Comparison of ENCODE assay signal across 8 cellular contexts in the genomic region with DNA sequence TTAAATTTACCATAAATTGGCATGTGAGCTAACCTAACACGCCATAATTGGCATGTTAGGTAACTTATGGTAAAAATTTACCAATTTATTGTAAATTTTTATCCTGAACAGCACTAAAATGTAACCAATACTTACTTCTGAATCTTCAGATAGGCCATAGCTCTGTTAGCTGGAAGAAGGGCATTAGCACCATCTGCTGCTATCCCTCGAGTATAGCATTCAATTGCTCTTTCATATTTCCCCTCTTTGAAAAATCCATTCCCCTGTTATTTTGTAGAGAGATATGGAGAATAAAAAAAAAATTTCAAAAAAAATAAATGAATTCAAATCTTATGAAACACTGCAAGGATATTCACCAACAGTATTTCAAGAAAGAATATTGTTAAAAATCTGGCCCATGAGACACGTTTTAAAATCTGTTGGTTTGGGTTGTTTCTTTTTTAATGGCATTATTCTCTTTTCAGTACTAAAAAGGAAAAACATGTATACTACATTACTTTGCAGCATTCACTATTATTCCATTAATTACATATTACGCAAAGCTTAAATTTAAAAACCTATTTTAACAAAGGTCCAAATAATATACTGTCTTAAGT. TPM values are rescaled to one million over a fixed set of nuclear protein-coding genes. Genes with fewer than 3 reads are reported as not detected.
A peak's percentile ranks its signal among the peaks of the same experiment; 100 is the strongest.
DNase-seq lines count a peak whose midpoint lies in the region; ATAC-seq, FAIRE-seq and TF ChIP-seq lines count a peak whose summit lies in the region.

No MANE protein-coding gene starts in this region.

- no peaks in the 10 kb centered on the region for H3K9me3 ChIP-seq in ovary

- no peaks in the 10 kb centered on the region for H3K4me1 Mint-ChIP-seq in activated CD8-positive, alpha-beta memory T cell treated with anti-CD3 and anti-CD28 coated beads, Interleukin-2, amount 10 ng/mL, durations not matched to agents 7 days and 5 days

- peaks cover 28% of the 10 kb centered on the region for H3K36me3 Mint-ChIP-seq in activated CD8-positive, alpha-beta memory T cell treated with anti-CD3 and anti-CD28 coated beads, Interleukin-2, amount 10 ng/mL, durations not matched to agents 7 days and 5 days

- no peaks in the 10 kb centered on the region for H3K27me3 ChIP-seq in ovary

- peak; percentile 32 to 67 (median 46) for TF ChIP-seq CTCF in ovary (IDR thresholded peaks at IDR 0.05)

- intact Hi-C loops in ovary (cut with DNase I) = loop anchor here in 1 of 4 donors (5.0 kb wide), 1 partner anchor 654 kb away; no protein-coding TSS in a partner anchor

- H3K4me3 ChIP-seq in ovary = no peak overlapping the region

- TF ChIP-seq EP300 in ovary (IDR thresholded peaks at IDR 0.05) = no peak

- H3K4me1 ChIP-seq in ovary (ENCODE audit: insufficient read depth) = no peaks in the 10 kb centered on the region

- H3K27me3 Mint-ChIP-seq in activated CD8-positive, alpha-beta memory T cell treated with anti-CD3 and anti-CD28 coated beads, Interleukin-2, amount 10 ng/mL, durations not matched to agents 7 days and 5 days = no peaks in the 10 kb centered on the region

- peak; percentile 79 for FAIRE-seq in HTR-8/SVneo (lab: Jason Lieb, UNC)

- no peak overlapping the region for H3K4me3 Mint-ChIP-seq in activated CD8-positive, alpha-beta memory T cell treated with anti-CD3 and anti-CD28 coated beads, Interleukin-2, amount 10 ng/mL, durations not matched to agents 7 days and 5 days

- H3K9me3 Mint-ChIP-seq in activated CD8-positive, alpha-beta memory T cell treated with anti-CD3 and anti-CD28 coated beads, Interleukin-2, amount 10 ng/mL, durations not matched to agents 7 days and 5 days (ENCODE audit: low read depth) = no peaks in the 10 kb centered on the region

- peak; percentile 57 for ATAC-seq in activated CD8-positive, alpha-beta memory T cell treated with anti-CD3 and anti-CD28 coated beads, Interleukin-2, amount 10 ng/mL, durations not matched to agents 7 days and 5 days
- ATAC-seq in SK-N-SH treated with all-trans-retinoic acid at 6 μM for 48 hours (peak; percentile 88), GM19452 (IDR thresholded peaks at IDR 0.05; ENCODE audit: unreplicated experiment) (no peak)

- H3K27ac Mint-ChIP-seq in activated CD8-positive, alpha-beta memory T cell treated with anti-CD3 and anti-CD28 coated beads, Interleukin-2, amount 10 ng/mL, durations not matched to agents 7 days and 5 days = no peak overlapping the region

- no peak overlapping the region for H3K27ac ChIP-seq in ovary

- DNase-seq in activated CD8-positive, alpha-beta memory T cell treated with anti-CD3 and anti-CD28 coated beads, Interleukin-2, amount 10 ng/mL, durations not matched to agents 7 days and 5 days = no peak
- no peak for DNase-seq in activated CD8-positive, alpha-beta memory T cell treated with anti-CD3 and anti-CD28 coated beads, Interleukin-2, amount 50 U/mL, for 4 hours
- peak; percentile 36 for DNase-seq in HTR-8/SVneo (ENCODE audit: insufficient read length, low spot score)
- peak; percentile 52 to 66 for DNase-seq in erythroblast (lab: John Stamatoyannopoulos, UW)
- no peak for DNase-seq in ovary
- DNase-seq in stimulated activated CD4-positive, alpha-beta T cell treated with anti-CD3 and anti-CD28 coated beads, Interleukin-12 subunit alpha, Interleukin-12 subunit beta, amount 100 ng/mL, for 4 hours = no peak

- no peak for TF ChIP-seq POLR2A in erythroblast (IDR thresholded peaks at IDR 0.05; ENCODE audit: low read length)
- no peak for TF ChIP-seq POLR2A in ovary (IDR thresholded peaks at IDR 0.05)

- CTCF ChIA-PET in activated CD8-positive, alpha-beta memory T cell treated with anti-CD3 and anti-CD28 coated beads, Interleukin-2, amount 10 ng/mL, durations not matched to agents 7 days and 5 days (lab: Charles Lee) = interaction anchor here (0.6 to 2.4 kb wide), 10 partner anchors 12 to 1082 kb away, joined by 3 to 17 read pairs (median 4); no protein-coding TSS in a partner anchor

- WGBS in ovary, 3 donors = 63 to 70% (median 69%) methylated on average over 4 of the region's 4 CpGs

- no peaks in the 10 kb centered on the region for H3K36me3 ChIP-seq in ovary

TF ChIP-seq in SK-N-SH treated with all-trans-retinoic acid at 6 μM for 48 hours, 23 proteins besides CTCF, POLR2A, EP300 and RAD21 (continues in another document):
- no peak for TF ChIP-seq ZFP3 (CRISPR knock-in tag; IDR thresholded peaks at IDR 0.05)
- no peak for TF ChIP-seq ESRRG (CRISPR knock-in tag; IDR thresholded peaks at IDR 0.05)
- TF ChIP-seq ARNTL (CRISPR knock-in tag; IDR thresholded peaks at IDR 0.05; ENCODE audit: borderline replicate concordance, low read depth) = no peak
- TF ChIP-seq OSR1 (CRISPR knock-in tag; IDR thresholded peaks at IDR 0.05) = no peak
- TF ChIP-seq PPARA (CRISPR knock-in tag; IDR thresholded peaks at IDR 0.05; ENCODE audit: borderline replicate concordance) = no peak
- TF ChIP-seq GLIS3 (CRISPR knock-in tag; IDR thresholded peaks at IDR 0.05) = no peak
- no peak for TF ChIP-seq ZFP30 (CRISPR knock-in tag; IDR thresholded peaks at IDR 0.05)
- TF ChIP-seq, protein P1, sequence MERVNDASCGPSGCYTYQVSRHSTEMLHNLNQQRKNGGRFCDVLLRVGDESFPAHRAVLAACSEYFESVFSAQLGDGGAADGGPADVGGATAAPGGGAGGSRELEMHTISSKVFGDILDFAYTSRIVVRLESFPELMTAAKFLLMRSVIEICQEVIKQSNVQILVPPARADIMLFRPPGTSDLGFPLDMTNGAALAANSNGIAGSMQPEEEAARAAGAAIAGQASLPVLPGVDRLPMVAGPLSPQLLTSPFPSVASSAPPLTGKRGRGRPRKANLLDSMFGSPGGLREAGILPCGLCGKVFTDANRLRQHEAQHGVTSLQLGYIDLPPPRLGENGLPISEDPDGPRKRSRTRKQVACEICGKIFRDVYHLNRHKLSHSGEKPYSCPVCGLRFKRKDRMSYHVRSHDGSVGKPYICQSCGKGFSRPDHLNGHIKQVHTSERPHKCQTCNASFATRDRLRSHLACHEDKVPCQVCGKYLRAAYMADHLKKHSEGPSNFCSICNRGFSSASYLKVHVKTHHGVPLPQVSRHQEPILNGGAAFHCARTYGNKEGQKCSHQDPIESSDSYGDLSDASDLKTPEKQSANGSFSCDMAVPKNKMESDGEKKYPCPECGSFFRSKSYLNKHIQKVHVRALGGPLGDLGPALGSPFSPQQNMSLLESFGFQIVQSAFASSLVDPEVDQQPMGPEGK (CRISPR knock-in tag; IDR thresholded peaks at IDR 0.05; ENCODE audit: borderline replicate concordance) = no peak
- TF ChIP-seq SNAI2 (CRISPR knock-in tag; IDR thresholded peaks at IDR 0.05) = no peak
- TF ChIP-seq ZNF565 (CRISPR knock-in tag; conservative IDR thresholded peaks at IDR 0.05; ENCODE audit: low read depth) = no peak
- TF ChIP-seq, protein P2, sequence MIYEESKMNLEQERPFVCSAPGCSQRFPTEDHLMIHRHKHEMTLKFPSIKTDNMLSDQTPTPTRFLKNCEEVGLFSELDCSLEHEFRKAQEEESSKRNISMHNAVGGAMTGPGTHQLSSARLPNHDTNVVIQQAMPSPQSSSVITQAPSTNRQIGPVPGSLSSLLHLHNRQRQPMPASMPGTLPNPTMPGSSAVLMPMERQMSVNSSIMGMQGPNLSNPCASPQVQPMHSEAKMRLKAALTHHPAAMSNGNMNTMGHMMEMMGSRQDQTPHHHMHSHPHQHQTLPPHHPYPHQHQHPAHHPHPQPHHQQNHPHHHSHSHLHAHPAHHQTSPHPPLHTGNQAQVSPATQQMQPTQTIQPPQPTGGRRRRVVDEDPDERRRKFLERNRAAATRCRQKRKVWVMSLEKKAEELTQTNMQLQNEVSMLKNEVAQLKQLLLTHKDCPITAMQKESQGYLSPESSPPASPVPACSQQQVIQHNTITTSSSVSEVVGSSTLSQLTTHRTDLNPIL (CRISPR knock-in tag; IDR thresholded peaks at IDR 0.05; ENCODE audit: low read depth) = no peak
- TF ChIP-seq ZC3H10 (CRISPR knock-in tag; IDR thresholded peaks at IDR 0.05) = no peak
- no peak for TF ChIP-seq TOX (CRISPR knock-in tag; IDR thresholded peaks at IDR 0.05; ENCODE audit: borderline replicate concordance)
- no peak for TF ChIP-seq RARB (CRISPR knock-in tag; IDR thresholded peaks at IDR 0.05)
- TF ChIP-seq, protein P3, sequence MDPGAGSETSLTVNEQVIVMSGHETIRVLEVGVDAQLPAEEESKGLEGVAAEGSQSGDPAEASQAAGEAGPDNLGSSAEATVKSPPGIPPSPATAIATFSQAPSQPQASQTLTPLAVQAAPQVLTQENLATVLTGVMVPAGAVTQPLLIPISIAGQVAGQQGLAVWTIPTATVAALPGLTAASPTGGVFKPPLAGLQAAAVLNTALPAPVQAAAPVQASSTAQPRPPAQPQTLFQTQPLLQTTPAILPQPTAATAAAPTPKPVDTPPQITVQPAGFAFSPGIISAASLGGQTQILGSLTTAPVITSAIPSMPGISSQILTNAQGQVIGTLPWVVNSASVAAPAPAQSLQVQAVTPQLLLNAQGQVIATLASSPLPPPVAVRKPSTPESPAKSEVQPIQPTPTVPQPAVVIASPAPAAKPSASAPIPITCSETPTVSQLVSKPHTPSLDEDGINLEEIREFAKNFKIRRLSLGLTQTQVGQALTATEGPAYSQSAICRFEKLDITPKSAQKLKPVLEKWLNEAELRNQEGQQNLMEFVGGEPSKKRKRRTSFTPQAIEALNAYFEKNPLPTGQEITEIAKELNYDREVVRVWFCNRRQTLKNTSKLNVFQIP (CRISPR knock-in tag; IDR thresholded peaks at IDR 0.05; ENCODE audit: borderline replicate concordance, low read depth) = no peak
- TF ChIP-seq TCF4 (CRISPR knock-in tag; IDR thresholded peaks at IDR 0.05; ENCODE audit: borderline replicate concordance) = no peak
- no peak for TF ChIP-seq ZNF8 (CRISPR knock-in tag; IDR thresholded peaks at IDR 0.05)
- TF ChIP-seq CSDC2 (CRISPR knock-in tag; IDR thresholded peaks at IDR 0.05) = no peak

RNA-seq across cellular contexts. Expression of a gene that starts 19.1 kb away (rescaled TPM):
- total RNA-seq in activated CD8-positive, alpha-beta memory T cell treated with anti-CD3 and anti-CD28 coated beads, Interleukin-2, amount 10 ng/mL, durations not matched to agents 7 days and 5 days = 10 to 100 TPM; 41.3 to 51.4 TPM
- total RNA-seq in ovary = 10 to 100 TPM; 18.4 to 71.3 (median 41.8) TPM
- polyA plus RNA-seq in ovary = 10 to 100 TPM; 15.6 to 18.6 TPM

RNA-seq across cellular contexts. Expression of a gene that starts 38.5 kb away (rescaled TPM):
- total RNA-seq in activated CD8-positive, alpha-beta memory T cell treated with anti-CD3 and anti-CD28 coated beads, Interleukin-2, amount 10 ng/mL, durations not matched to agents 7 days and 5 days = not detected
- 1 to 10 TPM in 5 of 7 donors, under 1 TPM in 2; 0.69 to 3.6 (median 1.3) TPM for total RNA-seq in ovary
- 1 to 10 TPM; 1.4 to 1.6 TPM for polyA plus RNA-seq in ovary

Comparison
In these comparisons a context has a peak if more than half of its experiments do, and no peak if none do; other contexts are left out.
1. DNase-seq: peak in HTR-8/SVneo (single experiment) and erythroblast (2 of 2); none in activated CD8-positive, alpha-beta memory T cell treated with anti-CD3 and anti-CD28 coated beads, Interleukin-2, amount 10 ng/mL, durations not matched to agents 7 days and 5 days (single experiment), activated CD8-positive, alpha-beta memory T cell treated with anti-CD3 and anti-CD28 coated beads, Interleukin-2, amount 50 U/mL, for 4 hours (single experiment), ovary (0 of 5) and stimulated activated CD4-positive, alpha-beta T cell treated with anti-CD3 and anti-CD28 coated beads, Interleukin-12 subunit alpha, Interleukin-12 subunit beta, amount 100 ng/mL, for 4 hours (single experiment).